In genomic region chr1:224502459-224503160, GRCh38 we compare ENCODE assay signal across 8 cellular contexts.
DNase-seq lines count a peak whose midpoint lies in the region; ATAC-seq and TF ChIP-seq lines count a peak whose summit lies in the region.

No MANE protein-coding gene starts in this region.

- CTCF ChIA-PET in RWPE1 (lab: Yijun Ruan, JAX): interaction anchor here (0.6 to 0.7 kb wide), 2 partner anchors 145 to 357 kb away, joined by 3 to 5 read pairs; no protein-coding TSS in a partner anchor

- TF ChIP-seq CTCF in RWPE1 (conservative IDR thresholded peaks at IDR 0.05; ENCODE audit: low read depth) (no peak), right atrium auricular region (IDR thresholded peaks at IDR 0.05) (no peak)

- H3K4me1 Mint-ChIP-seq in T-helper 2 cell treated with Interferon-gamma antibody and Interleukin-4, amounts not matched to agents 5 μg/mL and 100 μg/mL, for 36 hours (ENCODE audit: low read depth): peaks cover 55% of the 10 kb centered on the region

- H3K27me3 Mint-ChIP-seq in T-helper 2 cell treated with Interferon-gamma antibody and Interleukin-4, amounts not matched to agents 5 μg/mL and 100 μg/mL, for 36 hours (ENCODE audit: low read depth): no peaks in the 10 kb centered on the region

- POLR2A ChIA-PET in RWPE1 (lab: Yijun Ruan, JAX; ENCODE audit: low non-redundant PET): no interaction called here

- no peaks in the 10 kb centered on the region for H3K9me3 Mint-ChIP-seq in T-helper 2 cell treated with Interferon-gamma antibody and Interleukin-4, amounts not matched to agents 5 μg/mL and 100 μg/mL, for 36 hours

- H3K36me3 ChIP-seq in right atrium auricular region: no peaks in the 10 kb centered on the region

- no peak overlapping the region for H3K4me3 Mint-ChIP-seq in T-helper 2 cell treated with Interferon-gamma antibody and Interleukin-4, amounts not matched to agents 5 μg/mL and 100 μg/mL, for 36 hours

- H3K27ac Mint-ChIP-seq in T-helper 2 cell treated with Interferon-gamma antibody and Interleukin-4, amounts not matched to agents 5 μg/mL and 100 μg/mL, for 36 hours: peak overlapping the region; percentile 27

- ATAC-seq in HG02798 (IDR thresholded peaks at IDR 0.05; ENCODE audit: poor library complexity, unreplicated experiment): no peak
- ATAC-seq in GM18858 (IDR thresholded peaks at IDR 0.05; ENCODE audit: unreplicated experiment): no peak
- ATAC-seq in GM19023 (IDR thresholded peaks at IDR 0.05; ENCODE audit: unreplicated experiment): no peak

- peaks cover 6 to 50% of the 10 kb centered on the region in 2 donors for H3K4me1 ChIP-seq in right atrium auricular region

- H3K27ac ChIP-seq in RWPE1: peak overlapping the region; percentile 97
- peak overlapping the region; percentile 65 to 74 for H3K27ac ChIP-seq in right atrium auricular region
- peak overlapping the region; percentile 72 for H3K27ac ChIP-seq in substantia nigra (ENCODE audit: low read depth, low read length, poor library complexity, severe bottlenecking)

- H3K4me3 ChIP-seq in right atrium auricular region: peak overlapping the region in 1 of 2 donors; percentile 12

- no peaks in the 10 kb centered on the region for H3K9me3 ChIP-seq in right atrium auricular region

- peaks cover 3% of the 10 kb centered on the region for H3K36me3 Mint-ChIP-seq in T-helper 2 cell treated with Interferon-gamma antibody and Interleukin-4, amounts not matched to agents 5 μg/mL and 100 μg/mL, for 36 hours (ENCODE audit: low read depth)

- DNase-seq in T-helper 2 cell treated with Interferon-gamma antibody and Interleukin-4, amounts not matched to agents 5 μg/mL and 100 μg/mL, for 36 hours (ENCODE audit: low spot score): no peak
- DNase-seq in T-helper 2 cell (no peak), RWPE1 (ENCODE audit: low spot score) (no peak), right atrium auricular region (ENCODE audit: low spot score) (no peak), substantia nigra (lab: John Stamatoyannopoulos, UW) (peak in 3 of 49 donors; percentile 2 to 23 (median 7))

- no peaks in the 10 kb centered on the region for H3K27me3 ChIP-seq in right atrium auricular region
